Comparison of ENCODE assay signal across 8 cellular contexts in genomic region chr2:7825591-7826312, GRCh38.
A peak's percentile ranks its signal among the peaks of the same experiment; 100 is the strongest.
DNase-seq lines count a peak whose midpoint lies in the region; ATAC-seq lines count a peak whose summit lies in the region.

No MANE protein-coding gene starts in this region.

- ATAC-seq in GM19395 (IDR thresholded peaks at IDR 0.05; ENCODE audit: unreplicated experiment) (peak; percentile 90), HG03175 (IDR thresholded peaks at IDR 0.05; ENCODE audit: unreplicated experiment) (peak; percentile 65)

- DNase-seq in amniotic epithelial cell (ENCODE audit: low read depth) (peak; percentile 80), NCI-H446 treated with DMSO at 0.1 percent for 48 hours (lab: John Stamatoyannopoulos, UW) (no peak), activated gamma-delta T cell (lab: John Stamatoyannopoulos, UW) (no peak), HUDEP-2 (lab: John Stamatoyannopoulos, UW; ENCODE audit: unreplicated experiment in 76 of 76) (no peak), NCI-H526 (lab: John Stamatoyannopoulos, UW) (no peak)
- peak; percentile 55 to 66 for DNase-seq in stimulated activated CD4-positive, alpha-beta T cell treated with anti-CD3 and anti-CD28 coated beads, Interleukin-15, amount 100 ng/mL, for 48 hours (ENCODE audit: low read depth in 2 of 2)

Comparison
In these comparisons a context has a peak if more than half of its experiments do, and no peak if none do; other contexts are left out.
1. DNase-seq: peak in amniotic epithelial cell (single experiment) and stimulated activated CD4-positive, alpha-beta T cell treated with anti-CD3 and anti-CD28 coated beads, Interleukin-15, amount 100 ng/mL, for 48 hours (2 of 2); none in NCI-H446 treated with DMSO at 0.1 percent for 48 hours (single experiment), activated gamma-delta T cell (single experiment), HUDEP-2 (0 of 76) and NCI-H526 (0 of 2).